ENCODE assay signal across 9 cellular contexts in the genomic region with DNA sequence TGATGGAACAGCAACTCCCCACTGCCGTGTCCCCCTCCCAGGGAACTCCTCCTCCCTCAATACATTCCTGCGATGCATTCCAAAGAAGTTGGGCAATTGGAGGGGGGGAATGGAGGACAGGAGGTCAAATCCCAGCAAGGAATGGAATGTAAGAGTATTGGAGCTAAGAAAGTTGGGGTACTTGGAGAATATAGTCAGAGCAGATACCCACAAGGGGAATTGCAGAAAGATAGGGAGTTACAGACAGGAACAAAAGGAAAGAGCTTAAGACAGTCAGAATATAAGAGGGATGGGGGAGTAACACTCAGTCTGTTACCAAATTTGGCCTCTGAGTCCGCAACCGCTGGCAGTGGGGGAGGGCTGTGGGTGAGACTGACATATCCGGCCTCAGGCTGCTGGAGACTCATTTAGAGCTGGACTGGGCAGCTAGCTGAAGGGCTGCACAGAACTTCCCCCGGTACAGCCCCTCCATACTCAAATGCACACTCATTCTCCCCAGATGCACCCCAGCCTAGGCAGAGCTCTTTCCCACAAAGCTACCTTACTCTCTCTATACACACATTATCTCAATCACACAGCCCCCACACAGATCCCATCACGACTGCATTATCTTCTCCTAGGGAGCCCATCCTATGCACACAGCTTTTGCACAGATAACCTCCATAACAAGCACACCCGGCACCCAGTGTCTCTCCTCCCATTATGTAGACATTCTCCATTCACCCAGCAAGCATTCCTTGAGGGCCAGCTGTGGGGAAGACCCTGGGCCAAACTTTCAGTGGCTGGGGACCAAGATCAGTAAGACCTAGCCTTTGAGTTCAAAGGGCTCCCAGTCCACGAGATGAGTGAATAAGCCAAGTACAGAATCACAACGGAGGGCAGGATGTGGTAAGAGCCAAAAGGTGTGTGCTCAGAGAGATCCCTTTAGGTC. TPM values are rescaled to one million over a fixed set of nuclear protein-coding genes. Genes with fewer than 3 reads are reported as not detected.
A peak's percentile ranks its signal among the peaks of the same experiment; 100 is the strongest.
DNase-seq lines count a peak whose midpoint lies in the region; ATAC-seq and TF ChIP-seq lines count a peak whose summit lies in the region.
"Had no signal": no experiment of that assay in that cellular context is flagged by ENCODE, and none has a peak within 500 bp of the region (broad histone marks: within the 10 kb centered on the region; RNA-seq: fewer than 3 reads in every experiment).

No MANE protein-coding gene starts in this region.

- H3K27ac Mint-ChIP-seq in activated T-helper 17 cell treated with anti-CD3 and anti-CD28 coated beads, Interleukin-2, amount 50 U/mL, for 72 hours, result no peak overlapping the region
- H3K27ac Mint-ChIP-seq in chondrocyte (ENCODE audit: unreplicated experiment), result no peak overlapping the region

- peak; percentile 97 for DNase-seq in EH (ENCODE audit: low read depth)
- DNase-seq in left cardiac atrium, result peak; percentile 85
- DNase-seq in renal cortical epithelial cell (ENCODE audit: low read depth), result peak; percentile 92
- DNase-seq in COR-L47 (lab: John Stamatoyannopoulos, UW), result no peak
- no peak for DNase-seq in chondrocyte (ENCODE audit: low spot score)

- no peaks in the 10 kb centered on the region for H3K27me3 Mint-ChIP-seq in activated T-helper 17 cell treated with anti-CD3 and anti-CD28 coated beads, Interleukin-2, amount 50 U/mL, for 72 hours
- no peaks in the 10 kb centered on the region for H3K27me3 Mint-ChIP-seq in chondrocyte (ENCODE audit: low read depth)

- no peak overlapping the region for H3K4me3 Mint-ChIP-seq in activated T-helper 17 cell treated with anti-CD3 and anti-CD28 coated beads, Interleukin-2, amount 50 U/mL, for 72 hours
- no peak overlapping the region for H3K4me3 Mint-ChIP-seq in chondrocyte (ENCODE audit: unreplicated experiment)
- H3K4me3 Mint-ChIP-seq: T-helper 1 cell treated with Interleukin-12 subunit alpha and Interleukin-12 subunit beta and Interleukin-4 antibody, amounts not matched to agents 30 μg/mL and 1 μg/mL, for 36 hours had no signal

- H3K4me1 ChIP-seq in HUES64 (ENCODE audit: insufficient read depth, low read length), result peaks cover 50% of the 10 kb centered on the region

- H3K4me1 Mint-ChIP-seq in activated T-helper 17 cell treated with anti-CD3 and anti-CD28 coated beads, Interleukin-2, amount 50 U/mL, for 72 hours, result peaks cover 13% of the 10 kb centered on the region
- H3K4me1 Mint-ChIP-seq in chondrocyte (ENCODE audit: low read depth), result peaks cover 21% of the 10 kb centered on the region

- no peaks in the 10 kb centered on the region for H3K9me3 ChIP-seq in HUES64 (ENCODE audit: insufficient read depth, low read depth, low read length)

- intact Hi-C loops in left cardiac atrium (cut with DNase I), result loop anchor here in 1 of 2 donors (2.0 to 5.0 kb wide), 2 partner anchors 36 to 68 kb away; no protein-coding TSS in a partner anchor

- ATAC-seq in activated T-helper 17 cell treated with anti-CD3 and anti-CD28 coated beads, Interleukin-2, amount 50 U/mL, for 72 hours (replicated peaks), result peak; percentile 41
- ATAC-seq in left cardiac atrium, result peak; percentile 39 to 50
- ATAC-seq in GM19023 (IDR thresholded peaks at IDR 0.05; ENCODE audit: unreplicated experiment), result no peak

- no peaks in the 10 kb centered on the region for H3K9me3 Mint-ChIP-seq in activated T-helper 17 cell treated with anti-CD3 and anti-CD28 coated beads, Interleukin-2, amount 50 U/mL, for 72 hours
- no peaks in the 10 kb centered on the region for H3K9me3 Mint-ChIP-seq in chondrocyte (ENCODE audit: low read depth)
- H3K9me3 Mint-ChIP-seq: T-helper 1 cell treated with Interleukin-12 subunit alpha and Interleukin-12 subunit beta and Interleukin-4 antibody, amounts not matched to agents 30 μg/mL and 1 μg/mL, for 36 hours had no signal

- H3K36me3 ChIP-seq in HUES64 (ENCODE audit: insufficient read depth, low read length), result peaks cover 23% of the 10 kb centered on the region

- H3K4me3 ChIP-seq in HUES64 (ENCODE audit: low read length), result peak overlapping the region; percentile 88

- no peak for TF ChIP-seq CTCF in chondrocyte (IDR thresholded peaks at IDR 0.05)

- no peaks in the 10 kb centered on the region for H3K27me3 ChIP-seq in HUES64 (ENCODE audit: insufficient read depth, low read length)

- 16% methylated on average over 10 of the region's 10 CpGs for WGBS in HUES64

- H3K9ac ChIP-seq in HUES64 (ENCODE audit: low read depth, low read length), result peak overlapping the region; percentile 66; the same call in 1 of the 2 replicates

- H3K36me3 Mint-ChIP-seq in activated T-helper 17 cell treated with anti-CD3 and anti-CD28 coated beads, Interleukin-2, amount 50 U/mL, for 72 hours (ENCODE audit: low read depth), result no peaks in the 10 kb centered on the region
- H3K36me3 Mint-ChIP-seq in chondrocyte (ENCODE audit: low read depth), result peaks cover 27% of the 10 kb centered on the region

- H3K27ac ChIP-seq in HUES64 (ENCODE audit: low read depth, low read length), result peak overlapping the region; percentile 87

RNA-seq across cellular contexts. Expression of gene TLN1, which starts 3.7 kb away (rescaled TPM):
- polyA plus RNA-seq in HUES64 (2013, experiment 1 of 2), result 38.5 TPM
- 48.8 TPM for polyA plus RNA-seq in HUES64 (2013, experiment 2 of 2)
- 100 to 1,000 TPM; 293 to 458 TPM for total RNA-seq in activated T-helper 17 cell treated with anti-CD3 and anti-CD28 coated beads, Interleukin-2, amount 50 U/mL, for 72 hours
- 100 to 1,000 TPM; 301 to 324 TPM for total RNA-seq in left cardiac atrium
- total RNA-seq in renal cortical epithelial cell, result 266 and 772 TPM in 2 replicates
- total RNA-seq in chondrocyte, result 490 to 684 TPM (median 655 TPM) in 3 replicates

RNA-seq across cellular contexts. Expression of gene CREB3, which starts 4.2 kb away (rescaled TPM):
- polyA plus RNA-seq in HUES64 (2013, experiment 1 of 2), result 22.6 TPM
- 20.9 TPM for polyA plus RNA-seq in HUES64 (2013, experiment 2 of 2)
- 10 to 100 TPM; 23.9 to 40.3 TPM for total RNA-seq in activated T-helper 17 cell treated with anti-CD3 and anti-CD28 coated beads, Interleukin-2, amount 50 U/mL, for 72 hours
- 10 to 100 TPM; 24.6 to 36.2 TPM for total RNA-seq in left cardiac atrium
- total RNA-seq in renal cortical epithelial cell, result 57.8 and 152 TPM in 2 replicates
- 55.5 to 63.4 TPM (median 56.7 TPM) in 3 replicates for total RNA-seq in chondrocyte

RNA-seq across cellular contexts. Expression of gene GBA2, which starts 20.7 kb away (rescaled TPM):
- polyA plus RNA-seq in HUES64 (2013, experiment 1 of 2), result 55.4 TPM
- polyA plus RNA-seq in HUES64 (2013, experiment 2 of 2), result 58.4 TPM
- total RNA-seq in activated T-helper 17 cell treated with anti-CD3 and anti-CD28 coated beads, Interleukin-2, amount 50 U/mL, for 72 hours, result 10 to 100 TPM; 27.0 to 36.0 TPM
- total RNA-seq in left cardiac atrium, result 10 to 100 TPM; 92.5 to 97.7 TPM
- total RNA-seq in renal cortical epithelial cell, result 14.9 and 46.9 TPM in 2 replicates
- total RNA-seq in chondrocyte, result 50.9 to 52.1 TPM (median 51.6 TPM) in 3 replicates

RNA-seq across cellular contexts. Expression of gene RGP1, which starts 20.8 kb away (rescaled TPM):
- 10.1 TPM for polyA plus RNA-seq in HUES64 (2013, experiment 1 of 2)
- 12.2 TPM for polyA plus RNA-seq in HUES64 (2013, experiment 2 of 2)
- total RNA-seq in activated T-helper 17 cell treated with anti-CD3 and anti-CD28 coated beads, Interleukin-2, amount 50 U/mL, for 72 hours, result 10 to 100 TPM; 18.9 to 25.6 TPM
- total RNA-seq in left cardiac atrium, result 10 to 100 TPM; 23.6 to 34.6 TPM
- 13.7 and 24.3 TPM in 2 replicates for total RNA-seq in renal cortical epithelial cell
- 27.7 to 28.6 TPM (median 27.9 TPM) in 3 replicates for total RNA-seq in chondrocyte

RNA-seq across cellular contexts. Expression of gene MSMP, which starts 25.8 kb away (rescaled TPM):
- polyA plus RNA-seq in HUES64 (2013, experiment 1 of 2), result not detected
- not detected for polyA plus RNA-seq in HUES64 (2013, experiment 2 of 2)
- total RNA-seq in activated T-helper 17 cell treated with anti-CD3 and anti-CD28 coated beads, Interleukin-2, amount 50 U/mL, for 72 hours, result not detected
- total RNA-seq in left cardiac atrium (not detected), renal cortical epithelial cell (not detected in 2 replicates), chondrocyte (not detected in 3 replicates)

Comparison
In these comparisons a context has a peak if more than half of its experiments do, and no peak if none do; other contexts are left out.
1. DNase-seq: peak in EH (single experiment), left cardiac atrium (single experiment) and renal cortical epithelial cell (single experiment); none in COR-L47 (single experiment) and chondrocyte (single experiment).